ENCODE assay signal across 8 cellular contexts in genomic region chr15:38129531-38130199, GRCh38.
DNase-seq lines count a peak whose midpoint lies in the region; ATAC-seq and TF ChIP-seq lines count a peak whose summit lies in the region.

No MANE protein-coding gene starts in this region.

- no peaks in the 10 kb centered on the region for H3K27me3 ChIP-seq in MG63

- DNase-seq in GM04504 (ENCODE audit: low read depth) (peak; percentile 99), MG63 (peak; percentile 94), cerebellar cortex (ENCODE audit: low spot score) (peak; percentile 2), lower leg skin (ENCODE audit: low spot score in 2 of 2) (peak; percentile 85 to 90), superior temporal gyrus (ENCODE audit: extremely low spot score) (peak; percentile 90), NCI-H526 treated with DMSO at 0.1 percent for 48 hours (lab: John Stamatoyannopoulos, UW) (no peak)
- DNase-seq in activated CD8-positive, alpha-beta memory T cell treated with anti-CD3 and anti-CD28 coated beads for 24 hours, result no peak

- H3K36me3 ChIP-seq in MG63, result no peaks in the 10 kb centered on the region

- intact Hi-C loops in lower leg skin (cut with DNase I; ENCODE audit: low total_unique reads), result no loop called here

- H3K9me3 ChIP-seq in MG63, result no peaks in the 10 kb centered on the region

- H3K4me3 ChIP-seq in MG63, result peak overlapping the region; percentile 24
- H3K4me3 ChIP-seq in lower leg skin (ENCODE audit: low read depth, poor library complexity, severe bottlenecking), result no peak overlapping the region

- no peak for TF ChIP-seq CTCF in lower leg skin (IDR thresholded peaks at IDR 0.05)

- ATAC-seq in GM21619 (IDR thresholded peaks at IDR 0.05; ENCODE audit: unreplicated experiment), result peak; percentile 77

- no peak for TF ChIP-seq POLR2A in lower leg skin (IDR thresholded peaks at IDR 0.05)

- 5 to 11% methylated on average over 12 of the region's 12 CpGs for WGBS in lower leg skin, 2 donors

Comparison
In these comparisons a context has a peak if more than half of its experiments do, and no peak if none do; other contexts are left out.
1. DNase-seq: peak in GM04504 (single experiment), MG63 (single experiment), cerebellar cortex (single experiment), lower leg skin (2 of 2) and superior temporal gyrus (single experiment); none in NCI-H526 treated with DMSO at 0.1 percent for 48 hours (single experiment) and activated CD8-positive, alpha-beta memory T cell treated with anti-CD3 and anti-CD28 coated beads for 24 hours (single experiment).